Comparison of ENCODE assay signal across 9 cellular contexts in the genomic region with DNA sequence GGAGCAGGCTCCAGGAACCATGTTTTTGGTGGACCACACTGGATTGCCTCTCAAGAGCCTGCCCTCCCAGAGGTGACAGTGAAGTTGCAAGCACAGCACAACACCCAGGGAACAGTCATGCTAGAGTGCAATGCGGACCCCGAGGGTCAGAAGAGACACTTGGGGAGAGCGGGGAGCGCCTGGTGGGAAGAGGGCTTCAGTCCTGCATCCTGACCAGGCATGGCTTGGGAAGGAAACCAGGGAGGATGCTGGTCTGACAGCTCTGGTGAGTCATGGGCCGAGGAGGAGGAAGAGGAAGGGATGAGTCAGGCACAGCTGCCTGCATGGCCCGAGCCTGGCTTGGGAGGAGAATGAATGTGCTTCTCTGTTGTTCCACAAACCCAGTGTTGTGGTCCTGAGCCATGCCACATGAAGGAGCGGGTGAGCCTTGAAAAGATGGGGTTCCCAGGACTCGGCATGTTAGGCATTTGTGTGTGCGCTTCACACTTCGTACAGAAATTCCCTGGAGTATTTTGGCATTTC. TPM values are rescaled to one million over a fixed set of nuclear protein-coding genes. Genes with fewer than 3 reads are reported as not detected.
DNase-seq lines count a peak whose midpoint lies in the region; ATAC-seq lines count a peak whose summit lies in the region.
"Had no signal": no experiment of that assay in that cellular context is flagged by ENCODE, and none has a peak within 500 bp of the region (broad histone marks: within the 10 kb centered on the region; RNA-seq: fewer than 3 reads in every experiment).

No MANE protein-coding gene starts in this region.

- H3K27me3 Mint-ChIP-seq in activated CD4-positive, alpha-beta memory T cell treated with anti-CD3 and anti-CD28 coated beads for 36 hours, result peaks cover 2% of the 10 kb centered on the region
- no peaks in the 10 kb centered on the region for H3K27me3 Mint-ChIP-seq in stimulated activated naive CD8-positive, alpha-beta T cell treated with anti-CD3 and anti-CD28 coated beads, Interleukin-15, Interleukin-2, amounts not matched to agents 100 ng/mL and 50 ng/mL, for 24 hours
- H3K27me3 Mint-ChIP-seq: naive thymus-derived CD8-positive, alpha-beta T cell had no signal

- no peak for ATAC-seq in GM19467 (IDR thresholded peaks at IDR 0.05; ENCODE audit: unreplicated experiment)
- ATAC-seq: naive thymus-derived CD8-positive, alpha-beta T cell had no signal

- no peaks in the 10 kb centered on the region for H3K9me3 ChIP-seq in esophagus (ENCODE audit: control insufficient read depth in 2 of 2, insufficient read depth in 1 of 2, low read depth in 1 of 2, low read length in 1 of 2)
- H3K9me3 ChIP-seq in muscle layer of colon (ENCODE audit: low read length), result no peaks in the 10 kb centered on the region

- H3K36me3 ChIP-seq in esophagus (ENCODE audit: control insufficient read depth in 2 of 2, insufficient read depth in 2 of 2, low read length in 1 of 2) (no peaks in the 10 kb centered on the region), muscle layer of colon (ENCODE audit: insufficient read depth, low read length) (no peaks in the 10 kb centered on the region)

- WGBS in esophagus, 2 donors, result 25 to 46% methylated on average over 10 of the region's 10 CpGs

- H3K9me3 Mint-ChIP-seq in activated CD4-positive, alpha-beta memory T cell treated with anti-CD3 and anti-CD28 coated beads for 36 hours, result no peaks in the 10 kb centered on the region
- no peaks in the 10 kb centered on the region for H3K9me3 Mint-ChIP-seq in stimulated activated naive CD8-positive, alpha-beta T cell treated with anti-CD3 and anti-CD28 coated beads, Interleukin-15, Interleukin-2, amounts not matched to agents 100 ng/mL and 50 ng/mL, for 24 hours
- H3K9me3 Mint-ChIP-seq: naive thymus-derived CD8-positive, alpha-beta T cell had no signal

- CTCF ChIA-PET in activated CD4-positive, alpha-beta memory T cell treated with anti-CD3 and anti-CD28 coated beads for 36 hours (lab: Charles Lee), result interaction anchor here (0.6 to 2.4 kb wide), 4 partner anchors 9 to 133 kb away, joined by 3 to 13 read pairs (median 4); no protein-coding TSS in a partner anchor

- POLR2A ChIA-PET in activated CD4-positive, alpha-beta memory T cell treated with anti-CD3 and anti-CD28 coated beads for 36 hours (lab: Charles Lee), result interaction anchor here (0.9 kb wide), 1 partner anchor 97 kb away, joined by 4 read pairs; a partner anchor contains a TSS

- H3K4me1 Mint-ChIP-seq in activated CD4-positive, alpha-beta memory T cell treated with anti-CD3 and anti-CD28 coated beads for 36 hours (ENCODE audit: low read depth), result peaks cover 22% of the 10 kb centered on the region
- H3K4me1 Mint-ChIP-seq in stimulated activated naive CD8-positive, alpha-beta T cell treated with anti-CD3 and anti-CD28 coated beads, Interleukin-15, Interleukin-2, amounts not matched to agents 100 ng/mL and 50 ng/mL, for 24 hours (ENCODE audit: low read depth), result peaks cover 25% of the 10 kb centered on the region

- no peak overlapping the region for H3K4me3 Mint-ChIP-seq in activated CD4-positive, alpha-beta memory T cell treated with anti-CD3 and anti-CD28 coated beads for 36 hours
- H3K4me3 Mint-ChIP-seq in stimulated activated naive CD8-positive, alpha-beta T cell treated with anti-CD3 and anti-CD28 coated beads, Interleukin-15, Interleukin-2, amounts not matched to agents 100 ng/mL and 50 ng/mL, for 24 hours, result no peak overlapping the region
- H3K4me3 Mint-ChIP-seq: naive thymus-derived CD8-positive, alpha-beta T cell had no signal

- DNase-seq in AML-193 (lab: John Stamatoyannopoulos, UW) (peak; percentile 60 to 76), KG1 (lab: John Stamatoyannopoulos, UW) (peak; percentile 39), DMS114 treated with DMSO at 0.1 percent for 48 hours (lab: John Stamatoyannopoulos, UW; ENCODE audit: unreplicated experiment) (no peak)
- peak; percentile 86 for DNase-seq in activated CD4-positive, alpha-beta memory T cell treated with anti-CD3 and anti-CD28 coated beads for 36 hours

- intact Hi-C loops in activated CD4-positive, alpha-beta memory T cell treated with anti-CD3 and anti-CD28 coated beads for 36 hours (cut with micrococcal nuclease), result loop anchor here (2.0 kb wide), 2 partner anchors 44 to 136 kb away; a partner anchor contains a TSS

- H3K4me3 ChIP-seq in esophagus (ENCODE audit: low read depth in 1 of 2, low read length in 2 of 2) (no peak overlapping the region), muscle layer of colon (ENCODE audit: low read depth in 1 of 2, low read length in 2 of 2) (no peak overlapping the region)

- H3K4me1 ChIP-seq in esophagus (ENCODE audit: control insufficient read depth in 2 of 2, insufficient read depth in 2 of 2, low read length in 1 of 2) (peaks cover 10 to 23% of the 10 kb centered on the region in 2 donors), muscle layer of colon (ENCODE audit: insufficient read depth, low read length) (peaks cover 34% of the 10 kb centered on the region)

- H3K36me3 Mint-ChIP-seq in activated CD4-positive, alpha-beta memory T cell treated with anti-CD3 and anti-CD28 coated beads for 36 hours, result no peaks in the 10 kb centered on the region
- no peaks in the 10 kb centered on the region for H3K36me3 Mint-ChIP-seq in stimulated activated naive CD8-positive, alpha-beta T cell treated with anti-CD3 and anti-CD28 coated beads, Interleukin-15, Interleukin-2, amounts not matched to agents 100 ng/mL and 50 ng/mL, for 24 hours (ENCODE audit: low read depth)
- H3K36me3 Mint-ChIP-seq: naive thymus-derived CD8-positive, alpha-beta T cell had no signal

- H3K27ac Mint-ChIP-seq in activated CD4-positive, alpha-beta memory T cell treated with anti-CD3 and anti-CD28 coated beads for 36 hours, result peak overlapping the region; percentile 38
- peak overlapping the region; percentile 82 for H3K27ac Mint-ChIP-seq in stimulated activated naive CD8-positive, alpha-beta T cell treated with anti-CD3 and anti-CD28 coated beads, Interleukin-15, Interleukin-2, amounts not matched to agents 100 ng/mL and 50 ng/mL, for 24 hours

- H3K27ac ChIP-seq in esophagus (ENCODE audit: low read depth in 2 of 2, low read length in 1 of 2) (peak overlapping the region; percentile 94 to 99), muscle layer of colon (ENCODE audit: low read depth, low read length) (peak overlapping the region; percentile 70)

- H3K9ac ChIP-seq in muscle layer of colon (ENCODE audit: low read length), result no peak overlapping the region

- no peaks in the 10 kb centered on the region for H3K27me3 ChIP-seq in esophagus (ENCODE audit: control insufficient read depth in 1 of 2, insufficient read depth in 2 of 2, low read length in 2 of 2)
- H3K27me3 ChIP-seq in muscle layer of colon (ENCODE audit: control insufficient read depth in 1 of 2, insufficient read depth in 2 of 2, low read length in 2 of 2), result no peaks in the 10 kb centered on the region

RNA-seq across cellular contexts. Expression of a gene that starts 29.5 kb away (rescaled TPM):
- total RNA-seq in activated CD4-positive, alpha-beta memory T cell treated with anti-CD3 and anti-CD28 coated beads for 36 hours, result not detected
- under 1 TPM; 0.43 to 0.46 TPM for polyA plus RNA-seq in esophagus
- total RNA-seq: naive thymus-derived CD8-positive, alpha-beta T cell had no signal
- polyA plus RNA-seq: naive thymus-derived CD8-positive, alpha-beta T cell had no signal

RNA-seq across cellular contexts. Expression of a gene that starts 41.1 kb away (rescaled TPM):
- total RNA-seq in activated CD4-positive, alpha-beta memory T cell treated with anti-CD3 and anti-CD28 coated beads for 36 hours, result not detected
- 1 to 10 TPM in 1 of 2 donors, under 1 TPM in 1; 0.78 to 1.4 TPM for polyA plus RNA-seq in esophagus
- total RNA-seq: naive thymus-derived CD8-positive, alpha-beta T cell had no signal
- polyA plus RNA-seq: naive thymus-derived CD8-positive, alpha-beta T cell had no signal

RNA-seq across cellular contexts. Expression of a gene that starts 44.4 kb away (rescaled TPM):
- total RNA-seq in activated CD4-positive, alpha-beta memory T cell treated with anti-CD3 and anti-CD28 coated beads for 36 hours, result 1 to 10 TPM; 1.6 to 2.6 TPM
- 1 to 10 TPM; 5.8 to 6.7 TPM for polyA plus RNA-seq in esophagus

RNA-seq across cellular contexts. Expression of a gene that starts 44.9 kb away (rescaled TPM):
- 10 to 100 TPM; 84.7 to 86.8 TPM for total RNA-seq in activated CD4-positive, alpha-beta memory T cell treated with anti-CD3 and anti-CD28 coated beads for 36 hours
- polyA plus RNA-seq in esophagus, result 10 to 100 TPM; 37.8 to 45.1 TPM

RNA-seq across cellular contexts. Expression of a gene that starts 46.4 kb away (rescaled TPM):
- total RNA-seq in activated CD4-positive, alpha-beta memory T cell treated with anti-CD3 and anti-CD28 coated beads for 36 hours, result not detected
- polyA plus RNA-seq in esophagus, result under 1 TPM in 1 of 2 donors, not detected in 1; 0.10 TPM
- total RNA-seq: naive thymus-derived CD8-positive, alpha-beta T cell had no signal
- polyA plus RNA-seq: naive thymus-derived CD8-positive, alpha-beta T cell had no signal
